In genomic region chr4:173370130-173370476, GRCh38 we compare ENCODE assay signal across 8 cellular contexts.
DNase-seq lines count a peak whose midpoint lies in the region; ATAC-seq lines count a peak whose summit lies in the region.

No MANE protein-coding gene starts in this region.

- H3K27ac ChIP-seq in muscle layer of duodenum (ENCODE audit: low read length) (peak overlapping the region; percentile 100), stomach smooth muscle (ENCODE audit: low read length) (peak overlapping the region; percentile 94)

- H3K9me3 ChIP-seq in muscle layer of duodenum (ENCODE audit: control insufficient read depth in 1 of 2, low read length in 2 of 2) (no peaks in the 10 kb centered on the region), stomach smooth muscle (ENCODE audit: control insufficient read depth in 2 of 2, low read length in 2 of 2) (no peaks in the 10 kb centered on the region)

- H3K4me1 ChIP-seq in muscle layer of duodenum (ENCODE audit: control insufficient read depth in 1 of 2, insufficient read depth in 2 of 2, low read length in 2 of 2) (peaks cover 6 to 27% of the 10 kb centered on the region in 2 donors), stomach smooth muscle (ENCODE audit: control insufficient read depth, insufficient read depth, low read length) (peaks cover 4% of the 10 kb centered on the region)

- H3K36me3 ChIP-seq in muscle layer of duodenum (ENCODE audit: control insufficient read depth in 1 of 2, insufficient read depth in 2 of 2, low read length in 2 of 2) (no peaks in the 10 kb centered on the region), stomach smooth muscle (ENCODE audit: control insufficient read depth in 2 of 2, insufficient read depth in 2 of 2, low read length in 2 of 2) (no peaks in the 10 kb centered on the region)

- H3K9ac ChIP-seq in stomach smooth muscle (ENCODE audit: low read length in 2 of 2): peak overlapping the region; percentile 87 to 95

- DNase-seq in ecto neural progenitor cell (ENCODE audit: low spot score) (peak; percentile 68), NCI-H510A (lab: John Stamatoyannopoulos, UW) (no peak), middle frontal gyrus (ENCODE audit: extremely low spot score, low spot score) (no peak)

- ATAC-seq in GM19023 (IDR thresholded peaks at IDR 0.05; ENCODE audit: unreplicated experiment): peak; percentile 4
- peak; percentile 1 for ATAC-seq in HG03108 (IDR thresholded peaks at IDR 0.05; ENCODE audit: unreplicated experiment)
- ATAC-seq in activated CD4-positive, CD25-positive, alpha-beta regulatory T cell treated with anti-CD3 and anti-CD28 coated beads, Interleukin-2, amount 50 U/mL, for 24 hours: peak; percentile 8 to 14

- H3K4me3 ChIP-seq in muscle layer of duodenum (ENCODE audit: low read depth in 1 of 2, low read length in 2 of 2): peak overlapping the region; percentile 85 to 98
- peak overlapping the region; percentile 60 to 94 for H3K4me3 ChIP-seq in stomach smooth muscle (ENCODE audit: low read length in 2 of 2)

- H3K27me3 ChIP-seq in muscle layer of duodenum (ENCODE audit: low read depth, low read length): no peaks in the 10 kb centered on the region
- H3K27me3 ChIP-seq in stomach smooth muscle (ENCODE audit: control insufficient read depth in 1 of 2, insufficient read depth in 2 of 2, low read length in 2 of 2): no peaks in the 10 kb centered on the region
